In genomic region chr2:76160683-76161082, GRCh38 we compare ENCODE assay signal across 24 cellular contexts.
"Had no signal": no experiment of that assay in that cellular context is flagged by ENCODE, and none has a peak within 500 bp of the region (broad histone marks: within the 10 kb centered on the region; RNA-seq: fewer than 3 reads in every experiment).

No MANE protein-coding gene starts in this region.

- H3K27ac ChIP-seq: coronary artery, neural progenitor cell, parathyroid adenoma, sigmoid colon, stomach, thyroid gland, vagina had no signal

- H3K9me3 ChIP-seq: sigmoid colon, stomach, thyroid gland, vagina had no signal

- H3K36me3 ChIP-seq: neural progenitor cell, sigmoid colon, stomach, thyroid gland, vagina had no signal

- H3K79me2 ChIP-seq: parathyroid adenoma had no signal

- H3K4me3 ChIP-seq: coronary artery, lung, neural progenitor cell, sigmoid colon, stomach, thyroid gland, vagina had no signal

- H3K27me3 Mint-ChIP-seq: memory B cell; naive B cell; natural killer cell treated with Interleukin-12 subunit alpha and Interleukin-12 subunit beta and Interleukin-15 and Interleukin-18, amount 100 ng/mL, for 72 hours; progenitor cell of endocrine pancreas had no signal

- H3K36me3 Mint-ChIP-seq: memory B cell; naive B cell; natural killer cell treated with Interleukin-12 subunit alpha and Interleukin-12 subunit beta and Interleukin-15 and Interleukin-18, amount 100 ng/mL, for 72 hours; neural progenitor cell; stimulated activated effector memory CD8-positive, alpha-beta T cell treated with anti-CD3 and anti-CD28 coated beads, Interleukin-12 subunit alpha, Interleukin-12 subunit beta, amount 100 ng/mL, for 72 hours had no signal

- H3K4me1 ChIP-seq: neural progenitor cell, parathyroid adenoma, sigmoid colon, stomach, thyroid gland, vagina had no signal

- DNase-seq: dermis blood vessel endothelial cell; effector memory CD4-positive, alpha-beta T cell; erythroblast; kidney; naive B cell; sigmoid colon; stimulated activated CD4-positive, alpha-beta T cell treated with anti-CD3 and anti-CD28 coated beads, Interleukin-2, amount 100 ng/mL, for 24 hours; stimulated activated CD4-positive, alpha-beta T cell treated with anti-CD3 and anti-CD28 coated beads, Interleukin-4, amount 100 ng/mL, for 24 hours; stimulated activated naive CD4-positive, alpha-beta T cell treated with Interleukin-2 at 50 U/mL for 16 hours; stomach; thyroid gland; trophoblast cell had no signal

- FAIRE-seq: endometrium, frontal cortex, kidney had no signal

- H3K9me3 Mint-ChIP-seq: neural progenitor cell had no signal

- H3K4me2 ChIP-seq: neural progenitor cell had no signal

- H3K27ac Mint-ChIP-seq: memory B cell; naive B cell; natural killer cell treated with Interleukin-12 subunit alpha and Interleukin-12 subunit beta and Interleukin-15 and Interleukin-18, amount 100 ng/mL, for 72 hours; progenitor cell of endocrine pancreas; stimulated activated effector memory CD8-positive, alpha-beta T cell treated with anti-CD3 and anti-CD28 coated beads, Interleukin-12 subunit alpha, Interleukin-12 subunit beta, amount 100 ng/mL, for 72 hours had no signal

- ATAC-seq: left lobe of liver; natural killer cell treated with Interleukin-12 subunit alpha and Interleukin-12 subunit beta and Interleukin-15 and Interleukin-18, amount 100 ng/mL, for 72 hours; stimulated activated effector memory CD8-positive, alpha-beta T cell treated with anti-CD3 and anti-CD28 coated beads, Interleukin-12 subunit alpha, Interleukin-12 subunit beta, amount 100 ng/mL, for 72 hours had no signal

- H3K27me3 ChIP-seq: neural progenitor cell, sigmoid colon, stomach, thyroid gland, vagina had no signal

- H3K4me3 Mint-ChIP-seq: memory B cell; naive B cell; natural killer cell treated with Interleukin-12 subunit alpha and Interleukin-12 subunit beta and Interleukin-15 and Interleukin-18, amount 100 ng/mL, for 72 hours; neural progenitor cell; stimulated activated effector memory CD8-positive, alpha-beta T cell treated with anti-CD3 and anti-CD28 coated beads, Interleukin-12 subunit alpha, Interleukin-12 subunit beta, amount 100 ng/mL, for 72 hours had no signal

- H3K4me1 Mint-ChIP-seq: memory B cell; naive B cell; stimulated activated effector memory CD8-positive, alpha-beta T cell treated with anti-CD3 and anti-CD28 coated beads, Interleukin-12 subunit alpha, Interleukin-12 subunit beta, amount 100 ng/mL, for 72 hours had no signal

- H3K9ac ChIP-seq: neural progenitor cell, parathyroid adenoma had no signal

- H2AFZ ChIP-seq: neural progenitor cell, parathyroid adenoma had no signal
